ENCODE assay signal across 17 cellular contexts in genomic region chr9:93039976-93040375, GRCh38. TPM values are rescaled to one million over a fixed set of nuclear protein-coding genes. Genes with fewer than 3 reads are reported as not detected.
DNase-seq lines count a peak whose midpoint lies in the region; ATAC-seq lines count a peak whose summit lies in the region.
"Had no signal": no experiment of that assay in that cellular context is flagged by ENCODE, and none has a peak within 500 bp of the region (broad histone marks: within the 10 kb centered on the region; RNA-seq: fewer than 3 reads in every experiment).

No MANE protein-coding gene starts in this region.

- no peaks in the 10 kb centered on the region for H3K36me3 Mint-ChIP-seq in activated naive CD8-positive, alpha-beta T cell
- H3K36me3 Mint-ChIP-seq in activated naive CD8-positive, alpha-beta T cell treated with anti-CD3 and anti-CD28 coated beads, Interleukin-2, amount 50 U/mL, for 24 hours (ENCODE audit: low read depth): peaks cover 2% of the 10 kb centered on the region
- H3K36me3 Mint-ChIP-seq in IgD-negative memory B cell: no peaks in the 10 kb centered on the region
- peaks cover 27% of the 10 kb centered on the region for H3K36me3 Mint-ChIP-seq in central memory CD8-positive, alpha-beta T cell (ENCODE audit: insufficient read depth)
- H3K36me3 Mint-ChIP-seq in stimulated activated effector memory CD8-positive, alpha-beta T cell treated with anti-CD3 and anti-CD28 coated beads, Interleukin-12 subunit alpha, Interleukin-12 subunit beta, amount 100 ng/mL, for 72 hours: peaks cover 46% of the 10 kb centered on the region

- H3K27me3 Mint-ChIP-seq in activated naive CD8-positive, alpha-beta T cell: no peaks in the 10 kb centered on the region
- no peaks in the 10 kb centered on the region for H3K27me3 Mint-ChIP-seq in activated naive CD8-positive, alpha-beta T cell treated with anti-CD3 and anti-CD28 coated beads, Interleukin-2, amount 50 U/mL, for 24 hours
- H3K27me3 Mint-ChIP-seq in IgD-negative memory B cell: no peaks in the 10 kb centered on the region
- H3K27me3 Mint-ChIP-seq in central memory CD8-positive, alpha-beta T cell: no peaks in the 10 kb centered on the region

- DNase-seq in activated naive CD8-positive, alpha-beta T cell treated with anti-CD3 and anti-CD28 coated beads, Interleukin-2, amount 50 U/mL, for 24 hours: no peak
- no peak for DNase-seq in central memory CD8-positive, alpha-beta T cell (ENCODE audit: low spot score in 2 of 2)
- no peak for DNase-seq in stimulated activated effector memory CD8-positive, alpha-beta T cell treated with anti-CD3 and anti-CD28 coated beads, Interleukin-12 subunit alpha, Interleukin-12 subunit beta, amount 100 ng/mL, for 72 hours (ENCODE audit: low spot score in 2 of 2)
- DNase-seq in NCI-H748 (lab: John Stamatoyannopoulos, UW; ENCODE audit: unreplicated experiment): no peak
- DNase-seq: ACHN, DMS153, EL, Karpas-422, NCI-H1105 treated with DMSO at 0.1 percent for 48 hours, NCI-H1930, NCI-H2171 treated with DMSO at 0.1 percent for 48 hours, NCI-H510A treated with DMSO at 0.1 percent for 48 hours, SHP77 treated with DMSO at 0.1 percent for 48 hours had no signal

- H3K4me1 Mint-ChIP-seq in activated naive CD8-positive, alpha-beta T cell (ENCODE audit: low read depth): peaks cover 65% of the 10 kb centered on the region
- peaks cover 46% of the 10 kb centered on the region for H3K4me1 Mint-ChIP-seq in activated naive CD8-positive, alpha-beta T cell treated with anti-CD3 and anti-CD28 coated beads, Interleukin-2, amount 50 U/mL, for 24 hours
- peaks cover 9 to 26% (median 22%) of the 10 kb centered on the region in 3 donors for H3K4me1 Mint-ChIP-seq in IgD-negative memory B cell
- H3K4me1 Mint-ChIP-seq in central memory CD8-positive, alpha-beta T cell: peaks cover 33% of the 10 kb centered on the region
- H3K4me1 Mint-ChIP-seq in stimulated activated effector memory CD8-positive, alpha-beta T cell treated with anti-CD3 and anti-CD28 coated beads, Interleukin-12 subunit alpha, Interleukin-12 subunit beta, amount 100 ng/mL, for 72 hours: peaks cover 64% of the 10 kb centered on the region

- no peaks in the 10 kb centered on the region for H3K9me3 Mint-ChIP-seq in activated naive CD8-positive, alpha-beta T cell (ENCODE audit: low read depth)
- peaks cover 9% of the 10 kb centered on the region for H3K9me3 Mint-ChIP-seq in activated naive CD8-positive, alpha-beta T cell treated with anti-CD3 and anti-CD28 coated beads, Interleukin-2, amount 50 U/mL, for 24 hours
- H3K9me3 Mint-ChIP-seq in IgD-negative memory B cell: no peaks in the 10 kb centered on the region
- no peaks in the 10 kb centered on the region for H3K9me3 Mint-ChIP-seq in central memory CD8-positive, alpha-beta T cell
- H3K9me3 Mint-ChIP-seq in stimulated activated effector memory CD8-positive, alpha-beta T cell treated with anti-CD3 and anti-CD28 coated beads, Interleukin-12 subunit alpha, Interleukin-12 subunit beta, amount 100 ng/mL, for 72 hours: no peaks in the 10 kb centered on the region

- H3K4me3 Mint-ChIP-seq in activated naive CD8-positive, alpha-beta T cell: no peak overlapping the region
- H3K4me3 Mint-ChIP-seq in activated naive CD8-positive, alpha-beta T cell treated with anti-CD3 and anti-CD28 coated beads, Interleukin-2, amount 50 U/mL, for 24 hours: no peak overlapping the region
- no peak overlapping the region for H3K4me3 Mint-ChIP-seq in IgD-negative memory B cell
- no peak overlapping the region for H3K4me3 Mint-ChIP-seq in central memory CD8-positive, alpha-beta T cell
- no peak overlapping the region for H3K4me3 Mint-ChIP-seq in stimulated activated effector memory CD8-positive, alpha-beta T cell treated with anti-CD3 and anti-CD28 coated beads, Interleukin-12 subunit alpha, Interleukin-12 subunit beta, amount 100 ng/mL, for 72 hours

- H3K27ac Mint-ChIP-seq in activated naive CD8-positive, alpha-beta T cell: peak overlapping the region; percentile 64
- no peak overlapping the region for H3K27ac Mint-ChIP-seq in activated naive CD8-positive, alpha-beta T cell treated with anti-CD3 and anti-CD28 coated beads, Interleukin-2, amount 50 U/mL, for 24 hours
- H3K27ac Mint-ChIP-seq in IgD-negative memory B cell: peak overlapping the region in 2 of 3 donors; percentile 22 to 59
- peak overlapping the region; percentile 29 for H3K27ac Mint-ChIP-seq in central memory CD8-positive, alpha-beta T cell (ENCODE audit: low read depth)
- peak overlapping the region; percentile 83 for H3K27ac Mint-ChIP-seq in stimulated activated effector memory CD8-positive, alpha-beta T cell treated with anti-CD3 and anti-CD28 coated beads, Interleukin-12 subunit alpha, Interleukin-12 subunit beta, amount 100 ng/mL, for 72 hours

- ATAC-seq in activated naive CD8-positive, alpha-beta T cell treated with anti-CD3 and anti-CD28 coated beads, Interleukin-2, amount 50 U/mL, for 24 hours: no peak
- ATAC-seq in central memory CD8-positive, alpha-beta T cell (replicated peaks; ENCODE audit: extremely low read depth, poor library complexity, severe bottlenecking): no peak
- ATAC-seq in stimulated activated effector memory CD8-positive, alpha-beta T cell treated with anti-CD3 and anti-CD28 coated beads, Interleukin-12 subunit alpha, Interleukin-12 subunit beta, amount 100 ng/mL, for 72 hours: no peak
- ATAC-seq in GM18511 (IDR thresholded peaks at IDR 0.05; ENCODE audit: unreplicated experiment) (no peak), GM21825 (IDR thresholded peaks at IDR 0.05; ENCODE audit: unreplicated experiment) (no peak)

RNA-seq across cellular contexts. Expression of gene SUSD3, which starts 18.5 kb away (rescaled TPM):
- polyA plus RNA-seq in IgD-negative memory B cell: 96.3 TPM

RNA-seq across cellular contexts. Expression of gene CARD19, which starts 56.0 kb away (rescaled TPM):
- polyA plus RNA-seq in IgD-negative memory B cell: 36.2 TPM
